ENCODE assay signal across 29 cellular contexts in genomic region chr2:164669291-164669690, GRCh38.
"Had no signal": no experiment of that assay in that cellular context is flagged by ENCODE, and none has a peak within 500 bp of the region (broad histone marks: within the 10 kb centered on the region; RNA-seq: fewer than 3 reads in every experiment).

No MANE protein-coding gene starts in this region.

- H3K36me3 Mint-ChIP-seq: stimulated activated effector memory CD8-positive, alpha-beta T cell treated with anti-CD3 and anti-CD28 coated beads, Interleukin-12 subunit alpha, Interleukin-12 subunit beta, amount 100 ng/mL, for 72 hours; type B pancreatic cell had no signal

- H3K27me3 ChIP-seq: stomach, suprapubic skin, testis, thyroid gland, tibial artery, tibial nerve, transverse colon, upper lobe of left lung, upper lobe of right lung, uterus, vagina had no signal

- H3K27ac ChIP-seq: stomach, suprapubic skin, testis, thoracic aorta, thyroid gland, tibial artery, tibial nerve, transverse colon, upper lobe of left lung, upper lobe of right lung, uterus, vagina had no signal

- H3K36me3 ChIP-seq: stomach, suprapubic skin, thoracic aorta, thyroid gland, tibial nerve, transverse colon, upper lobe of left lung, upper lobe of right lung, uterus, vagina had no signal

- DNase-seq: stimulated activated CD4-positive, alpha-beta T cell treated with anti-CD3 and anti-CD28 coated beads, Interleukin-2, amount 100 ng/mL, for 48 hours; stimulated activated CD4-positive, alpha-beta T cell treated with anti-CD3 and anti-CD28 coated beads, Interleukin-4, amount 100 ng/mL, for 1 hour; stimulated activated CD4-positive, alpha-beta T cell treated with anti-CD3 and anti-CD28 coated beads, Interleukin-4, amount 100 ng/mL, for 24 hours; stimulated activated CD4-positive, alpha-beta T cell treated with anti-CD3 and anti-CD28 coated beads, Interleukin-4, amount 100 ng/mL, for 4 hours; stimulated activated CD8-positive, alpha-beta memory T cell treated with anti-CD3 and anti-CD28 coated beads, Interleukin-4, amount 100 ng/mL, for 48 hours; stimulated activated naive B cell treated with anti-CD40 and anti-IgM and Interleukin-4, amounts not matched to agents 10 μg/mL and 1 μg/mL and 100 μg/mL, for 72 hours; stimulated activated naive CD4-positive, alpha-beta T cell; stimulated activated naive CD4-positive, alpha-beta T cell treated with Interleukin-2 at 50 U/mL for 16 hours; stimulated activated naive CD8-positive, alpha-beta T cell treated with anti-CD3 and anti-CD28 coated beads, Interleukin-15, amount 100 ng/mL, for 72 hours; stimulated activated naive CD8-positive, alpha-beta T cell treated with anti-CD3 and anti-CD28 coated beads, Interleukin-15, Interleukin-2, amounts not matched to agents 100 U/mL and 50 U/mL, for 24 hours; stomach; substantia nigra; testis; thyroid gland; tibial artery; transverse colon; trophoblast cell; upper lobe of left lung; upper lobe of right lung; uterus had no signal

- H3K4me3 ChIP-seq: stomach, suprapubic skin, testis, thoracic aorta, thyroid gland, tibial artery, tibial nerve, transverse colon, upper lobe of left lung, upper lobe of right lung, uterus, vagina had no signal

- H3K27me3 Mint-ChIP-seq: stimulated activated memory B cell treated with anti-CD40 and anti-IgM and Interleukin-4, amounts not matched to agents 10 μg/mL and 1 μg/mL and 100 μg/mL, for 72 hours; stimulated activated naive B cell treated with anti-CD40 and anti-IgM and Interleukin-4, amounts not matched to agents 10 μg/mL and 1 μg/mL and 100 μg/mL, for 72 hours; stimulated activated naive CD8-positive, alpha-beta T cell treated with anti-CD3 and anti-CD28 coated beads, Interleukin-15, amount 100 ng/mL, for 72 hours; stimulated activated naive CD8-positive, alpha-beta T cell treated with anti-CD3 and anti-CD28 coated beads, Interleukin-15, Interleukin-2, amounts not matched to agents 100 ng/mL and 50 ng/mL, for 24 hours; type B pancreatic cell had no signal

- H3K4me3 Mint-ChIP-seq: stimulated activated effector memory CD8-positive, alpha-beta T cell treated with anti-CD3 and anti-CD28 coated beads, Interleukin-12 subunit alpha, Interleukin-12 subunit beta, amount 100 ng/mL, for 72 hours; stimulated activated memory B cell treated with anti-CD40 and anti-IgM and Interleukin-4, amounts not matched to agents 10 μg/mL and 1 μg/mL and 100 μg/mL, for 72 hours; stimulated activated naive B cell treated with anti-CD40 and anti-IgM and Interleukin-4, amounts not matched to agents 10 μg/mL and 1 μg/mL and 100 μg/mL, for 72 hours; stimulated activated naive CD8-positive, alpha-beta T cell treated with anti-CD3 and anti-CD28 coated beads, Interleukin-15, amount 100 ng/mL, for 72 hours; stimulated activated naive CD8-positive, alpha-beta T cell treated with anti-CD3 and anti-CD28 coated beads, Interleukin-15, Interleukin-2, amounts not matched to agents 100 ng/mL and 50 ng/mL, for 24 hours; type B pancreatic cell had no signal

- H3K9me3 Mint-ChIP-seq: stimulated activated memory B cell treated with anti-CD40 and anti-IgM and Interleukin-4, amounts not matched to agents 10 μg/mL and 1 μg/mL and 100 μg/mL, for 72 hours; stimulated activated naive CD8-positive, alpha-beta T cell treated with anti-CD3 and anti-CD28 coated beads, Interleukin-15, amount 100 ng/mL, for 72 hours had no signal

- H3K4me1 ChIP-seq: stomach, suprapubic skin, testis, thyroid gland, transverse colon, upper lobe of left lung, upper lobe of right lung, uterus, vagina had no signal

- H3K9me3 ChIP-seq: stomach, suprapubic skin, testis, thoracic aorta, thyroid gland, tibial artery, transverse colon, upper lobe of left lung, upper lobe of right lung, uterus, vagina had no signal

- H3K27ac Mint-ChIP-seq: stimulated activated effector memory CD8-positive, alpha-beta T cell treated with anti-CD3 and anti-CD28 coated beads, Interleukin-12 subunit alpha, Interleukin-12 subunit beta, amount 100 ng/mL, for 72 hours; stimulated activated memory B cell treated with anti-CD40 and anti-IgM and Interleukin-4, amounts not matched to agents 10 μg/mL and 1 μg/mL and 100 μg/mL, for 72 hours; stimulated activated naive B cell treated with anti-CD40 and anti-IgM and Interleukin-4, amounts not matched to agents 10 μg/mL and 1 μg/mL and 100 μg/mL, for 72 hours; stimulated activated naive CD8-positive, alpha-beta T cell treated with anti-CD3 and anti-CD28 coated beads, Interleukin-15, amount 100 ng/mL, for 72 hours; stimulated activated naive CD8-positive, alpha-beta T cell treated with anti-CD3 and anti-CD28 coated beads, Interleukin-15, Interleukin-2, amounts not matched to agents 100 ng/mL and 50 ng/mL, for 24 hours; type B pancreatic cell had no signal

- ATAC-seq: stimulated activated effector memory CD8-positive, alpha-beta T cell treated with anti-CD3 and anti-CD28 coated beads, Interleukin-12 subunit alpha, Interleukin-12 subunit beta, amount 100 ng/mL, for 72 hours; stimulated activated memory B cell treated with anti-CD40 and anti-IgM and Interleukin-4, amounts not matched to agents 10 μg/mL and 1 μg/mL and 100 μg/mL, for 72 hours; stimulated activated naive B cell treated with anti-CD40 and anti-IgM and Interleukin-4, amounts not matched to agents 10 μg/mL and 1 μg/mL and 100 μg/mL, for 72 hours; stimulated activated naive CD8-positive, alpha-beta T cell treated with anti-CD3 and anti-CD28 coated beads, Interleukin-15, amount 100 ng/mL, for 72 hours; stimulated activated naive CD8-positive, alpha-beta T cell treated with anti-CD3 and anti-CD28 coated beads, Interleukin-15, Interleukin-2, amounts not matched to agents 100 U/mL and 50 U/mL, for 24 hours; upper lobe of right lung had no signal

- FAIRE-seq: urothelium cell line had no signal

- H3K4me1 Mint-ChIP-seq: stimulated activated effector memory CD8-positive, alpha-beta T cell treated with anti-CD3 and anti-CD28 coated beads, Interleukin-12 subunit alpha, Interleukin-12 subunit beta, amount 100 ng/mL, for 72 hours; stimulated activated naive CD8-positive, alpha-beta T cell treated with anti-CD3 and anti-CD28 coated beads, Interleukin-15, amount 100 ng/mL, for 72 hours had no signal
